In genomic region chr2:53994735-53995538, GRCh38 we compare ENCODE assay signal across 9 cellular contexts. TPM values are rescaled to one million over a fixed set of nuclear protein-coding genes. Genes with fewer than 3 reads are reported as not detected.
DNase-seq lines count a peak whose midpoint lies in the region; ATAC-seq and TF ChIP-seq lines count a peak whose summit lies in the region.
"Had no signal": no experiment of that assay in that cellular context is flagged by ENCODE, and none has a peak within 500 bp of the region (broad histone marks: within the 10 kb centered on the region; RNA-seq: fewer than 3 reads in every experiment).

No MANE protein-coding gene starts in this region.

- H3K4me1 ChIP-seq in Peyer's patch (no peaks in the 10 kb centered on the region), hepatocyte (ENCODE audit: insufficient read depth) (no peaks in the 10 kb centered on the region), sigmoid colon (peaks cover 0 to 16% (median 11%) of the 10 kb centered on the region in 4 donors)

- DNase-seq in activated CD4-positive, alpha-beta T cell treated with anti-CD3 and anti-CD28 coated beads, Interleukin-2, amount 10 ng/mL, durations not matched to agents 24 days and 14 days = peak; percentile 69
- no peak for DNase-seq in activated CD4-positive, alpha-beta T cell treated with anti-CD3 and anti-CD28 coated beads for 1 hour
- DNase-seq in Peyer's patch (no peak), sciatic nerve (ENCODE audit: low spot score) (no peak), hepatocyte (ENCODE audit: low spot score) (no peak), sigmoid colon (no peak), H4 (ENCODE audit: low spot score) (no peak)
- DNase-seq: NCI-H1417 treated with DMSO at 0.1 percent for 48 hours had no signal

- no peak overlapping the region for H3K4me3 ChIP-seq in Peyer's patch
- no peak overlapping the region for H3K4me3 ChIP-seq in hepatocyte
- no peak overlapping the region for H3K4me3 ChIP-seq in sigmoid colon

- no peak for TF ChIP-seq EP300 in sigmoid colon (IDR thresholded peaks at IDR 0.05)

- H3K4me2 ChIP-seq in hepatocyte = no peak overlapping the region

- TF ChIP-seq POLR2A in Peyer's patch (IDR thresholded peaks at IDR 0.05) (no peak), sigmoid colon (IDR thresholded peaks at IDR 0.05) (no peak)

- intact Hi-C loops in activated CD4-positive, alpha-beta T cell treated with anti-CD3 and anti-CD28 coated beads, Interleukin-2, amount 10 ng/mL, durations not matched to agents 24 days and 14 days (cut with micrococcal nuclease) = loop anchor here (1.0 to 2.0 kb wide), 4 partner anchors 24 to 120 kb away; partner anchors contain the start of genes ACYP2 and PSME4
- intact Hi-C loops in sciatic nerve (cut with DNase I) = no loop called here
- intact Hi-C loops in sigmoid colon (cut with DNase I) = no loop called here

- no peaks in the 10 kb centered on the region for H3K27me3 Mint-ChIP-seq in activated CD4-positive, alpha-beta T cell treated with anti-CD3 and anti-CD28 coated beads, Interleukin-2, amount 10 ng/mL, durations not matched to agents 24 days and 14 days

- H3K27ac Mint-ChIP-seq in activated CD4-positive, alpha-beta T cell treated with anti-CD3 and anti-CD28 coated beads, Interleukin-2, amount 10 ng/mL, durations not matched to agents 24 days and 14 days = peak overlapping the region; percentile 68

- H3K9me2 ChIP-seq in hepatocyte (replicated peaks; ENCODE audit: insufficient read depth) = no peaks in the 10 kb centered on the region

- H3K27me3 ChIP-seq in Peyer's patch (no peaks in the 10 kb centered on the region), hepatocyte (no peaks in the 10 kb centered on the region), sigmoid colon (no peaks in the 10 kb centered on the region)

- peak overlapping the region; percentile 58 for H3K4me3 Mint-ChIP-seq in activated CD4-positive, alpha-beta T cell treated with anti-CD3 and anti-CD28 coated beads, Interleukin-2, amount 10 ng/mL, durations not matched to agents 24 days and 14 days

- peak overlapping the region in 3 of 4 donors; percentile 19 to 47 (median 34) for H3K27ac ChIP-seq in Peyer's patch
- H3K27ac ChIP-seq in hepatocyte = no peak overlapping the region
- no peak overlapping the region for H3K27ac ChIP-seq in sigmoid colon

- H3K9me3 ChIP-seq in Peyer's patch = no peaks in the 10 kb centered on the region
- no peaks in the 10 kb centered on the region for H3K9me3 ChIP-seq in hepatocyte (ENCODE audit: low read depth)
- H3K9me3 ChIP-seq in sigmoid colon = no peaks in the 10 kb centered on the region

- H3K36me3 ChIP-seq in Peyer's patch = no peaks in the 10 kb centered on the region
- H3K36me3 ChIP-seq in hepatocyte (replicated peaks; ENCODE audit: insufficient read depth, low read depth) = no peaks in the 10 kb centered on the region
- H3K36me3 ChIP-seq in sigmoid colon = no peaks in the 10 kb centered on the region

- H3K36me3 Mint-ChIP-seq in activated CD4-positive, alpha-beta T cell treated with anti-CD3 and anti-CD28 coated beads, Interleukin-2, amount 10 ng/mL, durations not matched to agents 24 days and 14 days (ENCODE audit: low read depth) = peaks cover 4% of the 10 kb centered on the region

- TF ChIP-seq CTCF in Peyer's patch (IDR thresholded peaks at IDR 0.05) (no peak), hepatocyte (IDR thresholded peaks at IDR 0.05; ENCODE audit: poor library complexity) (no peak), sigmoid colon (IDR thresholded peaks at IDR 0.05) (no peak)

- no peak overlapping the region for H2AFZ ChIP-seq in hepatocyte

- H4K20me1 ChIP-seq in hepatocyte (ENCODE audit: insufficient read depth, poor library complexity, severe bottlenecking) = no peaks in the 10 kb centered on the region

- peaks cover 20% of the 10 kb centered on the region for H3K4me1 Mint-ChIP-seq in activated CD4-positive, alpha-beta T cell treated with anti-CD3 and anti-CD28 coated beads, Interleukin-2, amount 10 ng/mL, durations not matched to agents 24 days and 14 days

- H3K9me3 Mint-ChIP-seq in activated CD4-positive, alpha-beta T cell treated with anti-CD3 and anti-CD28 coated beads, Interleukin-2, amount 10 ng/mL, durations not matched to agents 24 days and 14 days = peaks cover 6% of the 10 kb centered on the region

- WGBS in hepatocyte (ENCODE audit: low lambda C conversion rate, missing lambda C conversion rate) = 95% methylated on average over 5 of the region's 5 CpGs
- 56 to 86% methylated on average over 5 of the region's 5 CpGs for WGBS in sigmoid colon, 2 donors

- H3K79me2 ChIP-seq in hepatocyte = no peaks in the 10 kb centered on the region

- ATAC-seq in HG02678 (IDR thresholded peaks at IDR 0.05; ENCODE audit: unreplicated experiment) (peak; percentile 66), sciatic nerve (peak; percentile 44)

RNA-seq across cellular contexts. Expression of gene PSME4, which starts 24.1 kb away (rescaled TPM):
- total RNA-seq in activated CD4-positive, alpha-beta T cell treated with anti-CD3 and anti-CD28 coated beads, Interleukin-2, amount 10 ng/mL, durations not matched to agents 24 days and 14 days = 49.6 and 52.1 TPM in 2 replicates
- 10 to 100 TPM; 23.8 to 51.2 (median 34.2) TPM for total RNA-seq in Peyer's patch
- total RNA-seq in sciatic nerve = 42.2 TPM
- 35.1 and 53.1 TPM in 2 replicates for total RNA-seq in hepatocyte
- 12.1 and 12.7 TPM in 2 replicates for polyA plus RNA-seq in hepatocyte
- total RNA-seq in sigmoid colon = 10 to 100 TPM; 47.8 to 79.8 (median 61.6) TPM
- polyA plus RNA-seq in sigmoid colon = 10 to 100 TPM; 15.0 to 29.8 (median 16.0) TPM
- total RNA-seq in H4 (2014; rRNA removed; shearing (Covaris generic)) = 17.6 and 26.2 TPM in 2 replicates

Comparison
In these comparisons a context has a peak if more than half of its experiments do, and no peak if none do; other contexts are left out.
1. H3K27ac ChIP-seq: peak in Peyer's patch (3 of 4); none in hepatocyte (single experiment) and sigmoid colon (0 of 4).